ENCODE assay signal across 14 cellular contexts in genomic region chr4:13248621-13249298, GRCh38.
A peak's percentile ranks its signal among the peaks of the same experiment; 100 is the strongest.
DNase-seq lines count a peak whose midpoint lies in the region; ATAC-seq and TF ChIP-seq lines count a peak whose summit lies in the region.
"Had no signal": no experiment of that assay in that cellular context is flagged by ENCODE, and none has a peak within 500 bp of the region (broad histone marks: within the 10 kb centered on the region; RNA-seq: fewer than 3 reads in every experiment).

No MANE protein-coding gene starts in this region.

- intact Hi-C loops in psoas muscle (cut with DNase I): loop anchor here in 1 of 2 donors (2.0 kb wide), 1 partner anchor 138 kb away; no protein-coding TSS in a partner anchor

- no peak overlapping the region for H3K4me3 Mint-ChIP-seq in neural crest cell
- H3K4me3 Mint-ChIP-seq: activated T-cell treated with anti-CD3 and anti-CD28 coated beads, Interleukin-2, amount 50 U/mL, for 4 hours had no signal

- no peaks in the 10 kb centered on the region for H3K27me3 Mint-ChIP-seq in neural crest cell (ENCODE audit: low read depth)

- no peak overlapping the region for H3K4me2 ChIP-seq in Loucy (ENCODE audit: low read depth, low read length, poor library complexity, severe bottlenecking)

- peaks cover 5% of the 10 kb centered on the region for H3K9me3 Mint-ChIP-seq in neural crest cell

- WGBS in psoas muscle, 3 donors: 36 to 43% (median 41%) methylated on average over 2 of the region's 2 CpGs

- no peak overlapping the region for H3K9ac ChIP-seq in Loucy (ENCODE audit: low read depth, low read length, poor library complexity, severe bottlenecking)

- H3F3A ChIP-seq in Loucy (ENCODE audit: low read depth): no peaks in the 10 kb centered on the region

- H3K36me3 ChIP-seq in Loucy (ENCODE audit: insufficient read depth, low read length) (no peaks in the 10 kb centered on the region), psoas muscle (ENCODE audit: insufficient read depth in 1 of 2, low read depth in 1 of 2) (no peaks in the 10 kb centered on the region)
- H3K36me3 ChIP-seq: Peyer's patch, transverse colon had no signal

- no peaks in the 10 kb centered on the region for H3K4me1 ChIP-seq in Loucy (ENCODE audit: insufficient read depth, low read length, poor library complexity, severe bottlenecking)
- H3K4me1 ChIP-seq in psoas muscle: no peaks in the 10 kb centered on the region
- H3K4me1 ChIP-seq: Peyer's patch, transverse colon had no signal

- no peak overlapping the region for H3K27ac Mint-ChIP-seq in neural crest cell (ENCODE audit: unreplicated experiment)

- TF ChIP-seq CTCF in GM12864 (IDR thresholded peaks at IDR 0.05; ENCODE audit: low read depth, low read length, missing control alignments) (peak; percentile 17), Loucy (conservative IDR thresholded peaks at IDR 0.05; ENCODE audit: low read length) (peak; percentile 65), cardiac fibroblast (IDR thresholded peaks at IDR 0.05; ENCODE audit: low read depth, low read length) (peak; percentile 28), neural crest cell (conservative IDR thresholded peaks at IDR 0.05) (peak; percentile 50), psoas muscle (IDR thresholded peaks at IDR 0.05) (no peak)

- H3K79me2 ChIP-seq in Loucy (ENCODE audit: insufficient read depth, low read length): no peaks in the 10 kb centered on the region

- DNase-seq in GM12864 (ENCODE audit: low read depth) (no peak), cardiac fibroblast (ENCODE audit: low read depth in 2 of 2) (peak; percentile 4 to 27), neural crest cell (ENCODE audit: low read depth, low spot score) (no peak), NCI-H526 treated with DMSO at 0.1 percent for 48 hours (lab: John Stamatoyannopoulos, UW) (no peak), psoas muscle (no peak)
- DNase-seq: activated T-cell treated with anti-CD3 and anti-CD28 coated beads, Interleukin-2, amount 50 U/mL, for 4 hours; central memory CD4-positive, alpha-beta T cell; HCEC 1CT; NCI-H1436 treated with DMSO at 0.1 percent for 48 hours; Peyer's patch; retina; transverse colon had no signal

- H4K20me1 ChIP-seq in Loucy (ENCODE audit: insufficient read depth, low read length, poor library complexity, severe bottlenecking): no peaks in the 10 kb centered on the region

- H3K9me2 ChIP-seq in Loucy (replicated peaks; ENCODE audit: low read depth, low read length): no peaks in the 10 kb centered on the region

- ATAC-seq in HG02571 (IDR thresholded peaks at IDR 0.05; ENCODE audit: unreplicated experiment) (no peak), psoas muscle (no peak)
- ATAC-seq: activated T-cell treated with anti-CD3 and anti-CD28 coated beads, Interleukin-2, amount 50 U/mL, for 4 hours had no signal

- H3K9me3 ChIP-seq in Loucy (ENCODE audit: insufficient read depth, low read depth, low read length): 0 out of 2 replicates have a peak, but pooled peaks cover 3% of the 10 kb centered on the region
- peaks cover 19% of the 10 kb centered on the region for H3K9me3 ChIP-seq in psoas muscle

- H3K4me3 ChIP-seq in GM12864 (ENCODE audit: low read depth, low read length) (no peak overlapping the region), Loucy (ENCODE audit: low read length, poor library complexity, severe bottlenecking) (no peak overlapping the region), cardiac fibroblast (replicated peaks in 1 of 2; ENCODE audit: low read depth in 2 of 2, low read length in 2 of 2) (no peak overlapping the region), psoas muscle (no peak overlapping the region)
- H3K4me3 ChIP-seq: Peyer's patch, transverse colon had no signal

- H3K27me3 ChIP-seq in Loucy (ENCODE audit: insufficient read depth, low read length, poor library complexity, severe bottlenecking) (no peaks in the 10 kb centered on the region), psoas muscle (ENCODE audit: insufficient read depth in 3 of 3, low read length in 2 of 3) (no peaks in the 10 kb centered on the region)
- H3K27me3 ChIP-seq: Peyer's patch, transverse colon had no signal

- peaks cover 10% of the 10 kb centered on the region for H3K4me1 Mint-ChIP-seq in neural crest cell

- no peak overlapping the region for H2AFZ ChIP-seq in Loucy (ENCODE audit: low read length)

- H3K36me3 Mint-ChIP-seq in neural crest cell (ENCODE audit: low read depth): peaks cover 22% of the 10 kb centered on the region

- H3K27ac ChIP-seq in psoas muscle: no peak overlapping the region
- H3K27ac ChIP-seq: Peyer's patch, transverse colon had no signal

Comparison
In these comparisons a context has a peak if more than half of its experiments do, and no peak if none do; other contexts are left out.
1. DNase-seq: peak in cardiac fibroblast (2 of 2); none in GM12864 (single experiment), neural crest cell (single experiment), NCI-H526 treated with DMSO at 0.1 percent for 48 hours (single experiment) and psoas muscle (0 of 2).